ENCODE assay signal across 25 cellular contexts in the genomic region with DNA sequence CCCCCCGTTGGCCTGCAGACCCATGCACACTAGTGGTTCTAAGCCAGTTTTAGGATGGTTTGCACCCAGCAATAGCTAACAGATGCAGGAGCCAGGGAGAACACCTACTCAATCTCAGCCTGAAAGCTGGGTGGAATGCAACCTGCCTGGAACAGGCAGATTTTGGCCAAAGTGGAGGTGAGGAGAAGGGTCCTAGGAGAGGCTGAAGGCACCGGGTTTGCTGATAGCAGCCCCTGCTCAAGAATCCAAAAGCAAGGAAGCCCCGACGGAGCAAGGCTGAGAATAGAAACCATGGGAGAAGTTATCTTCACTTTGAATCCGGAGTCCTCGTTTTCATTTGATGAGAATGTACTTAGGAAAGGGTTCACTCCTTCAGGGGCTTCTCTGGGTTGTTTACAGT. TPM values are rescaled to one million over a fixed set of nuclear protein-coding genes. Genes with fewer than 3 reads are reported as not detected.
DNase-seq lines count a peak whose midpoint lies in the region; ATAC-seq and TF ChIP-seq lines count a peak whose summit lies in the region.
"Had no signal": no experiment of that assay in that cellular context is flagged by ENCODE, and none has a peak within 500 bp of the region (broad histone marks: within the 10 kb centered on the region; RNA-seq: fewer than 3 reads in every experiment).

No MANE protein-coding gene starts in this region.

- no peaks in the 10 kb centered on the region for H3K4me1 Mint-ChIP-seq in activated CD8-positive, alpha-beta memory T cell treated with anti-CD3 and anti-CD28 coated beads, Interleukin-2, amount 10 ng/mL, durations not matched to agents 7 days and 5 days
- H3K4me1 Mint-ChIP-seq: CD14-positive monocyte; CD8-positive, alpha-beta memory T cell had no signal

- H3K36me3 ChIP-seq in sigmoid colon (peaks cover 18 to 44% (median 36%) of the 10 kb centered on the region in 4 donors), prostate gland (peaks cover 0 to 26% of the 10 kb centered on the region in 2 donors)

- intact Hi-C loops in sigmoid colon (cut with DNase I), result no loop called here
- intact Hi-C loops in prostate gland (cut with DNase I), result no loop called here

- H3K27ac Mint-ChIP-seq in activated CD8-positive, alpha-beta memory T cell treated with anti-CD3 and anti-CD28 coated beads, Interleukin-2, amount 10 ng/mL, durations not matched to agents 7 days and 5 days, result no peak overlapping the region
- H3K27ac Mint-ChIP-seq: CD4-positive, alpha-beta T cell had no signal

- H3K9me3 Mint-ChIP-seq in activated CD8-positive, alpha-beta memory T cell treated with anti-CD3 and anti-CD28 coated beads, Interleukin-2, amount 10 ng/mL, durations not matched to agents 7 days and 5 days (ENCODE audit: low read depth), result no peaks in the 10 kb centered on the region
- H3K9me3 Mint-ChIP-seq: CD4-positive, alpha-beta T cell; CD8-positive, alpha-beta memory T cell had no signal

- H3K4me1 ChIP-seq in sigmoid colon (no peaks in the 10 kb centered on the region), prostate gland (replicated peaks) (no peaks in the 10 kb centered on the region)
- H3K4me1 ChIP-seq: A549, BE2C had no signal

- no peak overlapping the region for H3K4me3 Mint-ChIP-seq in activated CD8-positive, alpha-beta memory T cell treated with anti-CD3 and anti-CD28 coated beads, Interleukin-2, amount 10 ng/mL, durations not matched to agents 7 days and 5 days
- H3K4me3 Mint-ChIP-seq: CD14-positive monocyte; CD4-positive, alpha-beta T cell; CD8-positive, alpha-beta memory T cell had no signal

- TF ChIP-seq POLR2A in sigmoid colon (IDR thresholded peaks at IDR 0.05) (no peak), prostate gland (IDR thresholded peaks at IDR 0.05) (no peak)

- H3K27me3 ChIP-seq in sigmoid colon (no peaks in the 10 kb centered on the region), prostate gland (replicated peaks; ENCODE audit: insufficient read depth) (no peaks in the 10 kb centered on the region)
- H3K27me3 ChIP-seq: BE2C; BLaER1 treated with 17β-estradiol and CSF1 and Interleukin-3, amounts not matched to agents 10 nM and 100 nM had no signal

- peak; percentile 41 for DNase-seq in activated CD8-positive, alpha-beta memory T cell treated with anti-CD3 and anti-CD28 coated beads for 24 hours
- no peak for DNase-seq in activated CD8-positive, alpha-beta memory T cell treated with anti-CD3 and anti-CD28 coated beads, Interleukin-2, amount 10 ng/mL, durations not matched to agents 7 days and 5 days
- DNase-seq in GM10266 (ENCODE audit: extremely low spot score) (peak; percentile 4), mesenteric fat pad (ENCODE audit: low spot score) (peak; percentile 16), sigmoid colon (peak; percentile 46), NCI-H1436 (lab: John Stamatoyannopoulos, UW) (no peak), prostate gland (ENCODE audit: low spot score) (no peak)
- DNase-seq: 8988T; ACHN; AML-193; BE2C; CD4-positive, alpha-beta T cell; CD8-positive, alpha-beta memory T cell; DMS 273 treated with DMSO at 0.1 percent for 48 hours; DMS79; EL; GDM1; GM23248; H7; HCEC 1CT had no signal

- peaks cover 19% of the 10 kb centered on the region for H3K36me3 Mint-ChIP-seq in activated CD8-positive, alpha-beta memory T cell treated with anti-CD3 and anti-CD28 coated beads, Interleukin-2, amount 10 ng/mL, durations not matched to agents 7 days and 5 days

- H3K27me3 Mint-ChIP-seq in activated CD8-positive, alpha-beta memory T cell treated with anti-CD3 and anti-CD28 coated beads, Interleukin-2, amount 10 ng/mL, durations not matched to agents 7 days and 5 days, result no peaks in the 10 kb centered on the region
- H3K27me3 Mint-ChIP-seq: CD4-positive, alpha-beta T cell had no signal

- ATAC-seq in activated CD8-positive, alpha-beta memory T cell treated with anti-CD3 and anti-CD28 coated beads, Interleukin-2, amount 10 ng/mL, durations not matched to agents 7 days and 5 days, result no peak
- no peak for ATAC-seq in GM21723 (IDR thresholded peaks at IDR 0.05; ENCODE audit: unreplicated experiment)
- ATAC-seq: A549 had no signal

- H3K27ac ChIP-seq in sigmoid colon (no peak overlapping the region), prostate gland (no peak overlapping the region)
- H3K27ac ChIP-seq: A549; BLaER1 treated with 17β-estradiol and CSF1 and Interleukin-3, amounts not matched to agents 10 nM and 100 nM; GM23248 had no signal

- no peak for TF ChIP-seq CTCF in GM10266 (IDR thresholded peaks at IDR 0.05; ENCODE audit: control insufficient read depth, insufficient read depth, low read depth, missing control alignments)
- TF ChIP-seq CTCF in sigmoid colon (IDR thresholded peaks at IDR 0.05), result no peak
- TF ChIP-seq CTCF in prostate gland (IDR thresholded peaks at IDR 0.05), result no peak

- TF ChIP-seq EP300 in sigmoid colon (IDR thresholded peaks at IDR 0.05), result no peak

- no peaks in the 10 kb centered on the region for H3K9me3 ChIP-seq in sigmoid colon
- H3K9me3 ChIP-seq in prostate gland, result no peaks in the 10 kb centered on the region
- H3K9me3 ChIP-seq: A549; BE2C; BLaER1 treated with 17β-estradiol and CSF1 and Interleukin-3, amounts not matched to agents 10 nM and 100 nM had no signal

- CTCF ChIA-PET in activated CD8-positive, alpha-beta memory T cell treated with anti-CD3 and anti-CD28 coated beads, Interleukin-2, amount 10 ng/mL, durations not matched to agents 7 days and 5 days (lab: Charles Lee), result no interaction called here

- no peak overlapping the region for H3K4me3 ChIP-seq in sigmoid colon
- H3K4me3 ChIP-seq in prostate gland, result no peak overlapping the region
- H3K4me3 ChIP-seq: A549; BLaER1 treated with 17β-estradiol and CSF1 and Interleukin-3, amounts not matched to agents 10 nM and 100 nM; GM23248 had no signal

- WGBS in sigmoid colon, 2 donors, result 94 to 95% methylated on average over 6 of the region's 6 CpGs
- 90% methylated on average over 6 of the region's 6 CpGs for WGBS in prostate gland

RNA-seq across cellular contexts. Expression of a gene that starts 9.9 kb away (rescaled TPM):
- 10 to 100 TPM; 25.4 to 38.0 TPM for total RNA-seq in activated CD8-positive, alpha-beta memory T cell treated with anti-CD3 and anti-CD28 coated beads, Interleukin-2, amount 10 ng/mL, durations not matched to agents 7 days and 5 days
- total RNA-seq in mesenteric fat pad (29.0 TPM), sigmoid colon (10 to 100 TPM in 3 of 4 donors, 1 to 10 TPM in 1; 6.4 to 13.3 (median 12.4) TPM), prostate gland (10 to 100 TPM; 14.9 to 18.6 TPM)
- 10 to 100 TPM; 10.2 to 29.0 (median 13.8) TPM for polyA plus RNA-seq in sigmoid colon

RNA-seq across cellular contexts. Expression of a gene that starts 10.4 kb away (rescaled TPM):
- total RNA-seq in activated CD8-positive, alpha-beta memory T cell treated with anti-CD3 and anti-CD28 coated beads, Interleukin-2, amount 10 ng/mL, durations not matched to agents 7 days and 5 days, result 10 to 100 TPM; 15.8 to 19.0 TPM
- total RNA-seq in mesenteric fat pad, result 19.7 TPM
- 10 to 100 TPM; 22.4 to 35.8 (median 26.7) TPM for total RNA-seq in sigmoid colon
- polyA plus RNA-seq in sigmoid colon, result 10 to 100 TPM in 2 of 3 donors, 1 to 10 TPM in 1; 9.0 to 26.3 (median 12.3) TPM
- 10 to 100 TPM; 22.0 to 45.9 TPM for total RNA-seq in prostate gland

RNA-seq across cellular contexts. Expression of a gene that starts 23.4 kb away (rescaled TPM):
- not detected for total RNA-seq in activated CD8-positive, alpha-beta memory T cell treated with anti-CD3 and anti-CD28 coated beads, Interleukin-2, amount 10 ng/mL, durations not matched to agents 7 days and 5 days
- not detected for total RNA-seq in mesenteric fat pad
- total RNA-seq in sigmoid colon, result 1 to 10 TPM in 1 of 4 donors, under 1 TPM in 1, not detected in 2; 0.71 to 1.1 TPM
- under 1 TPM in 1 of 3 donors, not detected in 2; 0.03 TPM for polyA plus RNA-seq in sigmoid colon
- under 1 TPM; 0.41 to 0.97 TPM for total RNA-seq in prostate gland
- total RNA-seq: CD4-positive, alpha-beta T cell; CD8-positive, alpha-beta memory T cell; GM23248 had no signal
- polyA plus RNA-seq: CD14-positive monocyte; CD8-positive, alpha-beta memory T cell; GM23248 had no signal

RNA-seq across cellular contexts. Expression of a gene that starts 28.6 kb away (rescaled TPM):
- not detected for total RNA-seq in activated CD8-positive, alpha-beta memory T cell treated with anti-CD3 and anti-CD28 coated beads, Interleukin-2, amount 10 ng/mL, durations not matched to agents 7 days and 5 days
- total RNA-seq in mesenteric fat pad (not detected), sigmoid colon (not detected), prostate gland (1 to 10 TPM in 1 of 2 donors, not detected in 1; 4.5 TPM)
- polyA plus RNA-seq in sigmoid colon, result not detected
- total RNA-seq: CD4-positive, alpha-beta T cell; CD8-positive, alpha-beta memory T cell; GM23248; H1; H7 had no signal
- polyA plus RNA-seq: A549; CD14-positive monocyte; CD8-positive, alpha-beta memory T cell; GM23248; H1 had no signal

RNA-seq across cellular contexts. Expression of a gene that starts 35.5 kb away (rescaled TPM):
- 10 to 100 TPM; 11.4 to 21.1 TPM for total RNA-seq in activated CD8-positive, alpha-beta memory T cell treated with anti-CD3 and anti-CD28 coated beads, Interleukin-2, amount 10 ng/mL, durations not matched to agents 7 days and 5 days
- total RNA-seq in mesenteric fat pad (27.4 TPM), sigmoid colon (100 to 1,000 TPM; 256 to 292 (median 268) TPM), prostate gland (10 to 100 TPM; 74.0 to 74.1 TPM)
- polyA plus RNA-seq in sigmoid colon, result 10 to 100 TPM; 15.6 to 19.8 (median 17.3) TPM

Comparison
In these comparisons a context has a peak if more than half of its experiments do, and no peak if none do; other contexts are left out.
1. DNase-seq: peak in activated CD8-positive, alpha-beta memory T cell treated with anti-CD3 and anti-CD28 coated beads for 24 hours (single experiment), GM10266 (single experiment), mesenteric fat pad (single experiment) and sigmoid colon (single experiment); none in activated CD8-positive, alpha-beta memory T cell treated with anti-CD3 and anti-CD28 coated beads, Interleukin-2, amount 10 ng/mL, durations not matched to agents 7 days and 5 days (single experiment), NCI-H1436 (single experiment) and prostate gland (single experiment).